Comparison of ENCODE assay signal across 1 cellular context in genomic region chr1:93178418-93178817, GRCh38.
TF ChIP-seq lines count a peak whose summit lies in the region.

No MANE protein-coding gene starts in this region.

TF ChIP-seq in GM23338, 12 proteins besides CTCF, POLR2A, EP300 and RAD21 (continued from another document):
- TF ChIP-seq REST (IDR thresholded peaks at IDR 0.05; ENCODE audit: unreplicated experiment) = no peak
